Comparison of ENCODE assay signal across 30 cellular contexts in genomic region chr2:155755481-155755880, GRCh38.
"Had no signal": no experiment of that assay in that cellular context is flagged by ENCODE, and none has a peak within 500 bp of the region (broad histone marks: within the 10 kb centered on the region; RNA-seq: fewer than 3 reads in every experiment).

No MANE protein-coding gene starts in this region.

- H3K36me3 ChIP-seq: adrenal gland, brain microvascular endothelial cell, breast epithelium had no signal

- FAIRE-seq: astrocyte, TTC549 had no signal

- ATAC-seq: activated CD8-positive, alpha-beta T cell treated with anti-CD3 and anti-CD28 coated beads for 36 hours; activated naive CD4-positive, alpha-beta T cell treated with anti-CD3 and anti-CD28 coated beads, Interleukin-2, amount 50 U/mL, for 72 hours; body of pancreas had no signal

- H3K27ac ChIP-seq: adrenal gland, body of pancreas, brain microvascular endothelial cell, breast epithelium, VCaP had no signal

- H3K4me1 ChIP-seq: adrenal gland, body of pancreas, breast epithelium had no signal

- H3K27me3 ChIP-seq: adrenal gland, body of pancreas, brain microvascular endothelial cell, breast epithelium had no signal

- H3K4me3 ChIP-seq: adrenal gland, body of pancreas, breast epithelium had no signal

- H3K9me3 ChIP-seq: adrenal gland, body of pancreas, breast epithelium had no signal

- DNase-seq: activated B cell treated with CpG ODN at 0.5 μM for 24 hours; activated CD4-positive, alpha-beta memory T cell treated with anti-CD3 and anti-CD28 coated beads for 36 hours; activated CD4-positive, alpha-beta T cell treated with anti-CD3 and anti-CD28 coated beads for 4 hours; activated CD4-positive, alpha-beta T cell treated with anti-CD3 and anti-CD28 coated beads, Interleukin-2, amount 10 ng/mL, durations not matched to agents 24 days and 14 days; activated CD4-positive, alpha-beta T cell treated with anti-CD3 and anti-CD28 coated beads, Interleukin-2, amount 50 U/mL, for 1 hour; activated CD4-positive, alpha-beta T cell treated with anti-CD3 and anti-CD28 coated beads, Interleukin-2, amount 50 U/mL, for 4 hours; activated CD4-positive, CD25-positive, alpha-beta regulatory T cell treated with anti-CD3 and anti-CD28 coated beads, Interleukin-2, amount 50 U/mL, for 72 hours; activated CD8-positive, alpha-beta memory T cell treated with anti-CD3 and anti-CD28 coated beads, Interleukin-2, amount 50 U/mL, for 48 hours; activated CD8-positive, alpha-beta T cell treated with anti-CD3 and anti-CD28 coated beads for 36 hours; activated effector memory CD4-positive, alpha-beta T cell treated with Interleukin-2 at 50 U/mL for 16 hours; activated gamma-delta T cell; activated naive CD4-positive, alpha-beta T cell treated with anti-CD3 and anti-CD28 coated beads, Interleukin-2, amount 50 U/mL, for 16 hours; activated naive CD4-positive, alpha-beta T cell treated with Interleukin-2 at 50 U/mL for 16 hours; activated naive CD8-positive, alpha-beta T cell treated with anti-CD3 and anti-CD28 coated beads for 36 hours; activated T-cell treated with anti-CD3 and anti-CD28 coated beads, Interleukin-2, amount 50 U/mL, for 24 hours; activated T-cell treated with anti-CD3 and anti-CD28 coated beads, Interleukin-2, amount 50 U/mL, for 48 hours; adrenal gland; amniotic stem cell; aorta; body of pancreas; brain microvascular endothelial cell; cerebellar nuclear complex; T-helper 1 cell; T-helper 2 cell; T-helper 9 cell had no signal
